ENCODE assay signal across 8 cellular contexts in the genomic region with DNA sequence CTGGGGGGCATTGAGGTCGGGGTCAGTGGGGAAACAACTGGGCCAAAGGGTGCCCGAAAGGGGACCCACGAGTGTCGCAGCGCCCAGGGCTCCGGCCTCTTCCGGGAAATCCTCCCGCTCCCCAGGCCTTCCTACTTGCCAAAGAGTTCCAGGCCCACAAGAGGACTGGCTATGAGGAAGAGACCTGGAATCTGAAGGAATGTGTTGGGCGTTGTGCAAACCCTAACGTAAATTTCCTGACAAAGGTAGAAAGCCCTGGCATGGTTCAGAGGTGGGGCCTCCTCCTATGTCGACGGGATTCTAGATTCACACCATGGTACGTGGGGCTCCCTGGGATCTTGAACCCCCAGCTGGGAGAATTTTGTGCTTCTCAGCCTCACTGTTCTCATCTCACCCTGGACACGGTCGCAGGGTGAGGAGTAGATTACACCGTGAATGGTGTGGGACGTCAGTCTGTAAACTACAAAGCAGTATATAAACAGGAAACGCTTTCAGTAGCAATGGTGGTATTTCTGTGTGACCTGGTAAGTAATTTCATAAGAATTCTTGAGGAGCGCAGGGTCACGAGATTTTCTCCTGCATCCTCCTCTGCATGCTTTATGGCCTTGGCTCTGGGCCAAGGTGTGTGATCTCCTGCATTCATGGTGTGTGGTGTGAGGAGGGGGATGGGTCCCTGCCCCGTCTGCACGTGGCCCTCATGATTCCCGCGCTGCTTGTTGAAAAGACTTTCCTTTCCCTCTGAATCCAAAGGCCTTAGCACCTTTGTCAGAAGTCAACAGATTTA. TPM values are rescaled to one million over a fixed set of nuclear protein-coding genes. Genes with fewer than 3 reads are reported as not detected.
DNase-seq lines count a peak whose midpoint lies in the region; ATAC-seq and TF ChIP-seq lines count a peak whose summit lies in the region.

No MANE protein-coding gene starts in this region.

- H3K27me3 Mint-ChIP-seq in IgD-negative memory B cell (peaks cover 6% of the 10 kb centered on the region), osteocyte (ENCODE audit: unreplicated experiment) (no peaks in the 10 kb centered on the region)
- H3K27me3 Mint-ChIP-seq in activated CD8-positive, alpha-beta T cell treated with anti-CD3 and anti-CD28 coated beads for 36 hours, result no peaks in the 10 kb centered on the region

- ATAC-seq in activated CD8-positive, alpha-beta T cell treated with anti-CD3 and anti-CD28 coated beads for 36 hours, result peak; percentile 35

- peak; percentile 59 for DNase-seq in DMS79 treated with DMSO at 0.1 percent for 48 hours (lab: John Stamatoyannopoulos, UW)
- no peak for DNase-seq in DMS79 (lab: John Stamatoyannopoulos, UW)
- peak; percentile 37 for DNase-seq in activated CD8-positive, alpha-beta T cell treated with anti-CD3 and anti-CD28 coated beads for 36 hours
- peak; percentile 69 for DNase-seq in foreskin melanocyte
- no peak for DNase-seq in osteocyte (ENCODE audit: extremely low spot score, unreplicated experiment)
- DNase-seq in germinal center (ENCODE audit: low spot score), result no peak
- no peak for DNase-seq in hippocampal formation (lab: John Stamatoyannopoulos, UW)

- no peaks in the 10 kb centered on the region for H3K9me3 Mint-ChIP-seq in IgD-negative memory B cell
- H3K9me3 Mint-ChIP-seq in activated CD8-positive, alpha-beta T cell treated with anti-CD3 and anti-CD28 coated beads for 36 hours, result no peaks in the 10 kb centered on the region
- H3K9me3 Mint-ChIP-seq in osteocyte (ENCODE audit: unreplicated experiment), result no peaks in the 10 kb centered on the region

- no peak for TF ChIP-seq CTCF in activated CD8-positive, alpha-beta T cell treated with anti-CD3 and anti-CD28 coated beads for 36 hours (IDR thresholded peaks at IDR 0.05)
- TF ChIP-seq CTCF in osteocyte (IDR thresholded peaks at IDR 0.05), result no peak

- intact Hi-C loops in activated CD8-positive, alpha-beta T cell treated with anti-CD3 and anti-CD28 coated beads for 36 hours (cut with micrococcal nuclease), result no loop called here

- peaks cover 22 to 26% (median 22%) of the 10 kb centered on the region in 3 donors for H3K4me1 Mint-ChIP-seq in IgD-negative memory B cell
- H3K4me1 Mint-ChIP-seq in activated CD8-positive, alpha-beta T cell treated with anti-CD3 and anti-CD28 coated beads for 36 hours (ENCODE audit: low read depth), result peaks cover 30% of the 10 kb centered on the region
- H3K4me1 Mint-ChIP-seq in osteocyte (ENCODE audit: unreplicated experiment), result peaks cover 11% of the 10 kb centered on the region

- H3K27ac Mint-ChIP-seq in IgD-negative memory B cell, result peak overlapping the region; percentile 13 to 73 (median 64)
- peak overlapping the region; percentile 81 for H3K27ac Mint-ChIP-seq in activated CD8-positive, alpha-beta T cell treated with anti-CD3 and anti-CD28 coated beads for 36 hours
- peak overlapping the region; percentile 52 for H3K27ac Mint-ChIP-seq in osteocyte (ENCODE audit: unreplicated experiment)

- peak overlapping the region; percentile 64 to 88 (median 80) for H3K4me3 Mint-ChIP-seq in IgD-negative memory B cell
- H3K4me3 Mint-ChIP-seq in activated CD8-positive, alpha-beta T cell treated with anti-CD3 and anti-CD28 coated beads for 36 hours, result peak overlapping the region; percentile 70
- H3K4me3 Mint-ChIP-seq in osteocyte (ENCODE audit: unreplicated experiment), result peak overlapping the region; percentile 57

- POLR2A ChIA-PET in activated CD8-positive, alpha-beta T cell treated with anti-CD3 and anti-CD28 coated beads for 36 hours (lab: Charles Lee), result no interaction called here

- H3K36me3 Mint-ChIP-seq in IgD-negative memory B cell, result no peaks in the 10 kb centered on the region
- H3K36me3 Mint-ChIP-seq in activated CD8-positive, alpha-beta T cell treated with anti-CD3 and anti-CD28 coated beads for 36 hours (ENCODE audit: low read depth), result peaks cover 4% of the 10 kb centered on the region
- peaks cover 1% of the 10 kb centered on the region for H3K36me3 Mint-ChIP-seq in osteocyte (ENCODE audit: unreplicated experiment)

- CTCF ChIA-PET in activated CD8-positive, alpha-beta T cell treated with anti-CD3 and anti-CD28 coated beads for 36 hours (lab: Charles Lee), result interaction anchor here (1.6 kb wide), 1 partner anchor 22 kb away, joined by 4 read pairs; no protein-coding TSS in a partner anchor

RNA-seq across cellular contexts. Expression of a gene that starts 0.9 kb away (rescaled TPM):
- 10.9 TPM for polyA plus RNA-seq in IgD-negative memory B cell
- total RNA-seq in activated CD8-positive, alpha-beta T cell treated with anti-CD3 and anti-CD28 coated beads for 36 hours, result 1 to 10 TPM; 5.1 TPM
- 1.6 and 2.0 TPM in 2 replicates for total RNA-seq in osteocyte

RNA-seq across cellular contexts. Expression of a gene that starts 13.9 kb away (rescaled TPM):
- 30.3 TPM for polyA plus RNA-seq in IgD-negative memory B cell
- total RNA-seq in activated CD8-positive, alpha-beta T cell treated with anti-CD3 and anti-CD28 coated beads for 36 hours, result 10 to 100 TPM; 28.2 to 29.7 TPM
- total RNA-seq in osteocyte, result 35.1 and 38.6 TPM in 2 replicates

RNA-seq across cellular contexts. Expression of a gene that starts 23.1 kb away (rescaled TPM):
- polyA plus RNA-seq in IgD-negative memory B cell, result 222 TPM
- 100 to 1,000 TPM; 172 to 189 TPM for total RNA-seq in activated CD8-positive, alpha-beta T cell treated with anti-CD3 and anti-CD28 coated beads for 36 hours
- total RNA-seq in osteocyte, result 117 and 126 TPM in 2 replicates

Comparison
In these comparisons a context has a peak if more than half of its experiments do, and no peak if none do; other contexts are left out.
1. DNase-seq: peak in DMS79 treated with DMSO at 0.1 percent for 48 hours (single experiment), activated CD8-positive, alpha-beta T cell treated with anti-CD3 and anti-CD28 coated beads for 36 hours (single experiment) and foreskin melanocyte (single experiment); none in DMS79 (single experiment), osteocyte (single experiment), germinal center (single experiment) and hippocampal formation (0 of 2).
2. Peak in every context shown above with its lines, with median percentiles within 50 percentile points of each other: H3K27ac Mint-ChIP-seq and H3K4me3 Mint-ChIP-seq.